Comparison of ENCODE assay signal across 17 cellular contexts in genomic region chr15:63811942-63812341, GRCh38.
"Had no signal": no experiment of that assay in that cellular context is flagged by ENCODE, and none has a peak within 500 bp of the region (broad histone marks: within the 10 kb centered on the region; RNA-seq: fewer than 3 reads in every experiment).

No MANE protein-coding gene starts in this region.

- H3K27me3 Mint-ChIP-seq: activated CD4-positive, alpha-beta memory T cell treated with anti-CD3 and anti-CD28 coated beads for 36 hours; activated naive CD8-positive, alpha-beta T cell treated with anti-CD3 and anti-CD28 coated beads, Interleukin-2, amount 50 U/mL, for 24 hours; naive thymus-derived CD4-positive, alpha-beta T cell had no signal

- H3K4me3 Mint-ChIP-seq: activated CD4-positive, alpha-beta memory T cell treated with anti-CD3 and anti-CD28 coated beads for 36 hours; activated naive CD8-positive, alpha-beta T cell treated with anti-CD3 and anti-CD28 coated beads, Interleukin-2, amount 50 U/mL, for 24 hours; neural crest cell had no signal

- H3K9me3 Mint-ChIP-seq: activated CD4-positive, alpha-beta memory T cell treated with anti-CD3 and anti-CD28 coated beads for 36 hours; activated naive CD8-positive, alpha-beta T cell treated with anti-CD3 and anti-CD28 coated beads, Interleukin-2, amount 50 U/mL, for 24 hours; naive thymus-derived CD4-positive, alpha-beta T cell; neural crest cell had no signal

- H3K27ac Mint-ChIP-seq: activated CD4-positive, alpha-beta memory T cell treated with anti-CD3 and anti-CD28 coated beads for 36 hours; activated naive CD8-positive, alpha-beta T cell treated with anti-CD3 and anti-CD28 coated beads, Interleukin-2, amount 50 U/mL, for 24 hours had no signal

- DNase-seq: activated CD4-positive, alpha-beta memory T cell treated with anti-CD3 and anti-CD28 coated beads for 36 hours; activated CD4-positive, alpha-beta T cell treated with anti-CD3 and anti-CD28 coated beads for 48 hours; activated gamma-delta T cell; activated naive CD4-positive, alpha-beta T cell treated with anti-CD3 and anti-CD28 coated beads, Interleukin-2, amount 50 U/mL, for 16 hours; activated naive CD8-positive, alpha-beta T cell treated with anti-CD3 and anti-CD28 coated beads, Interleukin-2, amount 50 U/mL, for 24 hours; anterior cingulate cortex; body of pancreas; cortex of kidney; erythroblast; hippocampal formation; left ventricle myocardium inferior; naive thymus-derived CD4-positive, alpha-beta T cell; posterior cingulate gyrus; stimulated activated CD4-positive, alpha-beta T cell treated with anti-CD3 and anti-CD28 coated beads, Interleukin-15, amount 100 ng/mL, for 24 hours; stimulated activated CD8-positive, alpha-beta memory T cell treated with anti-CD3 and anti-CD28 coated beads, Interleukin-4, amount 100 ng/mL, for 48 hours; stimulated activated naive CD4-positive, alpha-beta T cell had no signal
